ENCODE assay signal across 13 cellular contexts in the genomic region with DNA sequence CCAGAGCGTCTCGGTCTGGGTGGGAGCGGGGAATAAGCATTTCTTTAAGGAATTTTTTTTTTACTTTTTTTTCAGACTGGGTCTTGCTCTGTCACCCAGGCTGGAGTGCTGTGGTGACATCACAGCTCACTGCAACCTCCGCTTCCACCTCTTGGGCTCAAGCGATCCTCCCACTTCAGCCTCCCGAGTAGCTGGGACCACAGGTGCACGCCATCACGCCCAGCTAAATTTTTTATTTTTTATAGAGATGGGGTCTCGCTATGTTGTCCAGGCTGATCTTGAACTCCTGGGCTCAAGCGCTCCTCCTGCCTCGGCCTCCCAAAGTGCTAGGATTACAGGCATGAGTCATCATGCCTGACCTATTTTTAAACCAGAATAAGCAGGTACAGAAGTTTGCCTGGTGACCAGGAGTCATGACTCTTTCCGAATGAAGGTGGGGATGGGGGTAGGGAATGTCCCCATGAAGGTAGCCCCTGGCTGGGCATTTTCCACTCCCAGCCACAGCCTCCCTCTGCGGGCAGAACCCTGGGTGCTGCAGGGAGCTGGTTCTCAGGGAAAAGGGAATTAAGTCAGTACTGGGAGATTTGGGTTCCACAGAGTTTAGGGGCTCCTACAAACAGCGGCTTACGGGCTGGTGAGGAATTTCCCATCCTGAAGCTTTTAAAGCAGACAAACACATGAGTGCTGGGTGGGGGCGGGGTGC. TPM values are rescaled to one million over a fixed set of nuclear protein-coding genes. Genes with fewer than 3 reads are reported as not detected.
DNase-seq lines count a peak whose midpoint lies in the region; ATAC-seq, FAIRE-seq and TF ChIP-seq lines count a peak whose summit lies in the region.
"Had no signal": no experiment of that assay in that cellular context is flagged by ENCODE, and none has a peak within 500 bp of the region (broad histone marks: within the 10 kb centered on the region; RNA-seq: fewer than 3 reads in every experiment).

No MANE protein-coding gene starts in this region.

- H3K4me3 ChIP-seq in HCT116 (replicated peaks in 1 of 2; ENCODE audit: low read depth in 1 of 2, low read length in 2 of 2) (peak overlapping the region; percentile 36 to 53), adipocyte (ENCODE audit: low read length) (peak overlapping the region; percentile 53), HepG2 (replicated peaks in 1 of 3; ENCODE audit: insufficient read depth in 1 of 3, low read depth in 2 of 3, low read length in 3 of 3) (peak overlapping the region; percentile 2 to 64 (median 52)), suprapubic skin (no peak overlapping the region)
- H3K4me3 ChIP-seq: GM12878 had no signal

- no peaks in the 10 kb centered on the region for H4K20me1 ChIP-seq in HCT116 (ENCODE audit: insufficient read depth)
- H4K20me1 ChIP-seq in HepG2 (ENCODE audit: insufficient read depth, low read length), result no peaks in the 10 kb centered on the region

- CTCF ChIA-PET in HCT116 (lab: Charles Lee) (interaction anchor here (0.6 to 1.4 kb wide), 5 partner anchors 21 to 556 kb away, joined by 3 to 6 read pairs (median 3); a partner anchor contains a TSS), HepG2 (lab: Yijun Ruan, JAX; ENCODE audit: low intra/inter-chr PET ratio, low total read pairs) (interaction anchor here (0.8 kb wide), 1 partner anchor 17 kb away, joined by 3 read pairs; no protein-coding TSS in a partner anchor)

- in situ Hi-C loops in HepG2 (cut with HindIII; ENCODE audit: extremely low pct_ligation_motif_present, low pct_unique_long_range_greater_than_20kb), result no loop called here

- POLR2A ChIA-PET in HCT116 (lab: Charles Lee) (interaction anchor here (0.8 to 1.6 kb wide), 2 partner anchors 148 to 190 kb away, joined by 4 to 10 read pairs; a partner anchor contains a TSS), HepG2 (lab: Yijun Ruan, JAX) (interaction anchor here (0.6 to 10.9 kb wide), 28 partner anchors 9 to 248 kb away, joined by 3 to 333 read pairs (median 5); a partner anchor contains a TSS)

- no peaks in the 10 kb centered on the region for H3K27me3 ChIP-seq in HCT116 (ENCODE audit: insufficient read depth, low read length)
- no peaks in the 10 kb centered on the region for H3K27me3 ChIP-seq in adipocyte (replicated peaks; ENCODE audit: control insufficient read depth, insufficient read depth, low read length)
- no peaks in the 10 kb centered on the region for H3K27me3 ChIP-seq in HepG2 (ENCODE audit: control insufficient read depth in 1 of 2, insufficient read depth in 2 of 2, low read length in 2 of 2)
- no peaks in the 10 kb centered on the region for H3K27me3 ChIP-seq in suprapubic skin

- no peak overlapping the region for H3K4me3 Mint-ChIP-seq in immature natural killer cell

- TF ChIP-seq POLR2A in HCT116 (IDR thresholded peaks at IDR 0.05; ENCODE audit: borderline replicate concordance, extremely low read depth, insufficient read depth, insufficient read length), result no peak
- TF ChIP-seq POLR2A in HepG2 (IDR thresholded peaks at IDR 0.05; ENCODE audit: insufficient read depth in 1 of 2, low read depth in 2 of 2, low read length in 2 of 2), result no peak
- TF ChIP-seq POLR2A in suprapubic skin (IDR thresholded peaks at IDR 0.05), result no peak

- WGBS in HepG2 (ENCODE audit: low lambda C conversion rate), result 8% methylated on average over 16 of the region's 16 CpGs
- 86% methylated on average over 16 of the region's 16 CpGs for WGBS in suprapubic skin

- no peaks in the 10 kb centered on the region for H3K9me2 ChIP-seq in HCT116 (ENCODE audit: insufficient read depth)

- no peaks in the 10 kb centered on the region for H3K9me3 Mint-ChIP-seq in immature natural killer cell

- RAD21 ChIA-PET in HCT116 (lab: Charles Lee; ENCODE audit: low non-redundant PET in 1 of 2, low total read pairs in 2 of 2, uncharacterized antibody in 2 of 2, unreplicated experiment in 2 of 2), result no interaction called here

- H3K9me3 ChIP-seq in HCT116 (ENCODE audit: control insufficient read depth in 1 of 2, insufficient read depth in 1 of 2, low read depth in 1 of 2, low read length in 2 of 2) (no peaks in the 10 kb centered on the region), adipocyte (ENCODE audit: control insufficient read depth, low read length) (no peaks in the 10 kb centered on the region), HepG2 (ENCODE audit: low read length) (no peaks in the 10 kb centered on the region), suprapubic skin (no peaks in the 10 kb centered on the region)

- ATAC-seq in HCT116 (peak; percentile 24), HepG2 (no peak)
- ATAC-seq: GM12878 had no signal

- no peaks in the 10 kb centered on the region for H3K36me3 ChIP-seq in HCT116 (ENCODE audit: control insufficient read depth in 1 of 2, insufficient read depth in 2 of 2, low read length in 2 of 2)
- peaks cover 6% of the 10 kb centered on the region for H3K36me3 ChIP-seq in adipocyte (ENCODE audit: control insufficient read depth, insufficient read depth, low read length, severe bottlenecking)
- H3K36me3 ChIP-seq in HepG2 (replicated peaks in 1 of 2; ENCODE audit: control insufficient read depth in 1 of 2, insufficient read depth in 2 of 2, low read length in 2 of 2), result no peaks in the 10 kb centered on the region
- no peaks in the 10 kb centered on the region for H3K36me3 ChIP-seq in suprapubic skin

- H3K27ac ChIP-seq in HCT116 (ENCODE audit: low read depth, low read length), result peak overlapping the region; percentile 85
- peak overlapping the region; percentile 90 for H3K27ac ChIP-seq in HepG2 (ENCODE audit: extremely low read length, insufficient read depth, low read length)
- H3K27ac ChIP-seq in suprapubic skin, result peak overlapping the region; percentile 31

- TF ChIP-seq EP300 in HepG2 (IDR thresholded peaks at IDR 0.05; ENCODE audit: low read depth in 2 of 2, low read length in 2 of 2), result no peak
- no peak for TF ChIP-seq EP300 in HepG2 (CRISPR knock-in tag; IDR thresholded peaks at IDR 0.05; ENCODE audit: borderline replicate concordance)
- no peak for TF ChIP-seq EP300 in suprapubic skin (IDR thresholded peaks at IDR 0.05)

- DNase-seq in HCT116 (ENCODE audit: low read depth, low spot score) (peak; percentile 39), adipocyte (ENCODE audit: low read depth) (peak; percentile 39), HepG2 (ENCODE audit: low spot score) (peak; percentile 82), suprapubic skin (ENCODE audit: low spot score in 2 of 2) (no peak), immature natural killer cell (no peak), GM19239 (ENCODE audit: insufficient read length, low spot score) (no peak), GM03348 (ENCODE audit: low spot score) (no peak)
- DNase-seq: activated CD4-positive, CD25-positive, alpha-beta regulatory T cell; activated T-cell treated with anti-CD3 and anti-CD28 coated beads, Interleukin-2, amount 50 U/mL, for 1 hour; midbrain; NCI-H1694 treated with DMSO at 0.1 percent for 48 hours; NCI-H82 had no signal

- H3K4me2 ChIP-seq in HCT116 (ENCODE audit: low read length), result peak overlapping the region; percentile 84
- peak overlapping the region; percentile 88 for H3K4me2 ChIP-seq in HepG2 (ENCODE audit: low read depth, low read length)

- H3K9ac ChIP-seq in HCT116 (ENCODE audit: low read length) (peak overlapping the region; percentile 51), adipocyte (ENCODE audit: low read length) (peak overlapping the region; percentile 74), HepG2 (ENCODE audit: insufficient read depth, low read depth, low read length) (peak overlapping the region; percentile 73)

- peaks cover 2 to 5% (median 4%) of the 10 kb centered on the region in 3 donors for H3K27me3 Mint-ChIP-seq in immature natural killer cell (ENCODE audit: low read depth in 3 of 3)

- no peak overlapping the region for H3K27ac Mint-ChIP-seq in immature natural killer cell

- TF ChIP-seq CTCF in HCT116 (IDR thresholded peaks at IDR 0.05 in 2 of 3, conservative IDR thresholded peaks at IDR 0.05 in 1 of 3; ENCODE audit: borderline replicate concordance in 1 of 3, insufficient read depth in 1 of 3, low read depth in 2 of 3, low read length in 2 of 3) (0 out of 6 replicates have a peak, but pooled peaks of 1 of the 3 experiments have one; percentile 3), HepG2 (CRISPR knock-in tag; IDR thresholded peaks at IDR 0.05) (no peak), suprapubic skin (IDR thresholded peaks at IDR 0.05) (no peak)

- intact Hi-C loops in HCT116 (cut with micrococcal nuclease), result loop anchor here (5.0 kb wide), 2 partner anchors 70 to 135 kb away; no protein-coding TSS in a partner anchor
- intact Hi-C loops in HepG2 (cut with micrococcal nuclease; ENCODE audit: unreplicated experiment), result loop anchor here (2.0 to 5.0 kb wide), 2 partner anchors 17 to 245 kb away; no protein-coding TSS in a partner anchor

- 0 out of 2 replicates have a peak, but pooled peaks cover 5% of the 10 kb centered on the region for H3K79me2 ChIP-seq in HCT116 (ENCODE audit: insufficient read depth, low read length)
- H3K79me2 ChIP-seq in HepG2 (ENCODE audit: insufficient read depth, low read length), result peaks cover 16% of the 10 kb centered on the region

- BruUV-seq in HCT116 (replicated peaks; lab: Mats Ljungman, UMichigan) (no TSS peak), HepG2 (replicated peaks; lab: Mats Ljungman, UMichigan) (no TSS peak)

- H3K36me3 Mint-ChIP-seq in immature natural killer cell, result no peaks in the 10 kb centered on the region

- peak; percentile 32 for FAIRE-seq in HepG2 (lab: Jason Lieb, UNC)
- FAIRE-seq in GM19239 (lab: Jason Lieb, UNC), result no peak
- FAIRE-seq: GM12878 had no signal

- peaks cover 3 to 6% of the 10 kb centered on the region in 2 donors for H3K4me1 Mint-ChIP-seq in immature natural killer cell

- H2AFZ ChIP-seq in HCT116 (ENCODE audit: low read depth, low read length, poor library complexity, severe bottlenecking), result no peak overlapping the region
- no peak overlapping the region for H2AFZ ChIP-seq in HepG2 (ENCODE audit: low read length)

- no peak for TF ChIP-seq RAD21 in HCT116 (IDR thresholded peaks at IDR 0.05; ENCODE audit: low read depth)
- TF ChIP-seq RAD21 in HepG2 (CRISPR knock-in tag; IDR thresholded peaks at IDR 0.05), result no peak

- H3K4me1 ChIP-seq in HCT116 (ENCODE audit: control insufficient read depth in 1 of 2, insufficient read depth in 2 of 2, low read length in 2 of 2) (peaks cover 70 to 78% of the 10 kb centered on the region in 2 experiments), adipocyte (ENCODE audit: control insufficient read depth, insufficient read depth, low read length) (peaks cover 42% of the 10 kb centered on the region), HepG2 (ENCODE audit: insufficient read depth, low read length) (peaks cover 81% of the 10 kb centered on the region), suprapubic skin (peaks cover 36% of the 10 kb centered on the region)

RNA-seq across cellular contexts. Expression of a gene that starts 48.3 kb away (rescaled TPM):
- 31.1 TPM for total RNA-seq in HCT116 (2021; ENCODE audit: unreplicated experiment)
- 13.4 and 16.6 TPM in 2 replicates for polyA plus RNA-seq in HCT116 (2012)
- total RNA-seq in HepG2 (2016; rRNA removed; fragmentation: Illumina TruSeq; extraction: Trizol), result 24.7 and 24.9 TPM in 2 replicates
- 4.0 and 5.5 TPM in 2 replicates for total RNA-seq in HepG2 (2016; cell fraction: cytosol; rRNA removed; fragmentation: Illumina TruSeq; extraction: Trizol; ENCODE audit: low read depth)
- total RNA-seq in HepG2 (2016; cell fraction: insoluble cytoplasmic fraction; rRNA removed; fragmentation: Illumina TruSeq; extraction: Trizol), result 22.2 and 25.3 TPM in 2 replicates
- 15.6 and 15.7 TPM in 2 replicates for total RNA-seq in HepG2 (2016; cell fraction: membrane; rRNA removed; fragmentation: Illumina TruSeq; extraction: Trizol)
- 18.9 and 20.0 TPM in 2 replicates for total RNA-seq in HepG2 (2016; cell fraction: nucleus; rRNA removed; fragmentation: Illumina TruSeq; extraction: Trizol)
- polyA plus RNA-seq in HepG2 (2011; rRNA removed), result 14.9 and 18.6 TPM in 2 replicates
- polyA plus RNA-seq in HepG2 (2011; cell fraction: cytosol; rRNA removed), result 10.0 and 12.5 TPM in 2 replicates
- 35.5 and 43.5 TPM in 2 replicates for polyA plus RNA-seq in HepG2 (2011; cell fraction: nucleus; rRNA removed)
- polyA plus RNA-seq in HepG2 (2012), result 20.5 and 25.8 TPM in 2 replicates
- polyA plus RNA-seq in HepG2 (2016; cell fraction: cytosol; fragmentation: Illumina TruSeq; extraction: Trizol; ENCODE audit: low read depth), result 3.1 and 3.8 TPM in 2 replicates
- 10.7 and 16.1 TPM in 2 replicates for polyA plus RNA-seq in HepG2 (2016; cell fraction: insoluble cytoplasmic fraction; fragmentation: Illumina TruSeq; extraction: Trizol; ENCODE audit: low read depth)
- 8.3 and 8.6 TPM in 2 replicates for polyA plus RNA-seq in HepG2 (2016; cell fraction: membrane; fragmentation: Illumina TruSeq; extraction: Trizol; ENCODE audit: low read depth)
- polyA plus RNA-seq in HepG2 (2016; cell fraction: nucleus; fragmentation: Illumina TruSeq; extraction: Trizol; ENCODE audit: insufficient read depth, low read depth), result 19.8 and 20.3 TPM in 2 replicates
- polyA minus RNA-seq in HepG2 (2011; rRNA and poly(A)+ RNA removed; ENCODE audit: low replicate concordance), result 7.0 and 54.0 TPM in 2 replicates
- 16.7 and 20.3 TPM in 2 replicates for polyA minus RNA-seq in HepG2 (2011; cell fraction: cytosol; rRNA and poly(A)+ RNA removed)
- polyA minus RNA-seq in HepG2 (2011; cell fraction: nucleus; rRNA and poly(A)+ RNA removed), result 27.6 and 28.5 TPM in 2 replicates
- total RNA-seq in suprapubic skin, result 10 to 100 TPM; 18.6 to 33.6 (median 22.7) TPM
- polyA plus RNA-seq in immature natural killer cell, result under 1 TPM in 1 of 3 donors, not detected in 2; 0.27 TPM

RNA-seq across cellular contexts. Expression of a gene that starts 49.1 kb away (rescaled TPM):
- total RNA-seq in HCT116 (2021; ENCODE audit: unreplicated experiment) (10.3 TPM), HepG2 (2016; rRNA removed; fragmentation: Illumina TruSeq; extraction: Trizol) (3.8 and 5.5 TPM in 2 replicates), suprapubic skin (1 to 10 TPM; 1.2 to 4.4 (median 2.9) TPM)
- polyA plus RNA-seq in HCT116 (2012), result 3.4 and 3.6 TPM in 2 replicates
- 46.8 and 47.3 TPM in 2 replicates for total RNA-seq in HepG2 (2016; cell fraction: cytosol; rRNA removed; fragmentation: Illumina TruSeq; extraction: Trizol; ENCODE audit: low read depth)
- total RNA-seq in HepG2 (2016; cell fraction: insoluble cytoplasmic fraction; rRNA removed; fragmentation: Illumina TruSeq; extraction: Trizol), result 2.3 and 7.7 TPM in 2 replicates
- 11.8 and 13.0 TPM in 2 replicates for total RNA-seq in HepG2 (2016; cell fraction: membrane; rRNA removed; fragmentation: Illumina TruSeq; extraction: Trizol)
- 6.5 and 8.4 TPM in 2 replicates for total RNA-seq in HepG2 (2016; cell fraction: nucleus; rRNA removed; fragmentation: Illumina TruSeq; extraction: Trizol)
- polyA plus RNA-seq in HepG2 (2011; rRNA removed) (4.1 and 4.8 TPM in 2 replicates), immature natural killer cell (not detected)
- 1.4 TPM in 2 replicates for polyA plus RNA-seq in HepG2 (2011; cell fraction: cytosol; rRNA removed)
- 17.6 and 21.2 TPM in 2 replicates for polyA plus RNA-seq in HepG2 (2011; cell fraction: nucleus; rRNA removed)
- 2.2 and 4.3 TPM in 2 replicates for polyA plus RNA-seq in HepG2 (2012)
- 0.32 and 0.43 TPM in 2 replicates for polyA plus RNA-seq in HepG2 (2016; cell fraction: cytosol; fragmentation: Illumina TruSeq; extraction: Trizol; ENCODE audit: low read depth)
- polyA plus RNA-seq in HepG2 (2016; cell fraction: insoluble cytoplasmic fraction; fragmentation: Illumina TruSeq; extraction: Trizol; ENCODE audit: low read depth), result 2.2 and 2.4 TPM in 2 replicates
- polyA plus RNA-seq in HepG2 (2016; cell fraction: membrane; fragmentation: Illumina TruSeq; extraction: Trizol; ENCODE audit: low read depth), result 0.74 and 0.84 TPM in 2 replicates
- 19.3 and 21.2 TPM in 2 replicates for polyA plus RNA-seq in HepG2 (2016; cell fraction: nucleus; fragmentation: Illumina TruSeq; extraction: Trizol; ENCODE audit: insufficient read depth, low read depth)
- polyA minus RNA-seq in HepG2 (2011; rRNA and poly(A)+ RNA removed; ENCODE audit: low replicate concordance), result 3.0 and 3.8 TPM in 2 replicates
- polyA minus RNA-seq in HepG2 (2011; cell fraction: cytosol; rRNA and poly(A)+ RNA removed), result 1.8 and 4.1 TPM in 2 replicates
- polyA minus RNA-seq in HepG2 (2011; cell fraction: nucleus; rRNA and poly(A)+ RNA removed), result 7.0 and 8.0 TPM in 2 replicates

Comparison
In these comparisons a context has a peak if more than half of its experiments do, and no peak if none do; other contexts are left out.
1. DNase-seq: peak in HCT116 (single experiment), adipocyte (single experiment) and HepG2 (single experiment); none in suprapubic skin (0 of 2), immature natural killer cell (0 of 3), GM19239 (single experiment) and GM03348 (single experiment).
2. H3K27ac ChIP-seq: peak in every context shown above with its lines; median percentile 90 in HepG2; 85 in HCT116; 31 in suprapubic skin.
3. Peak in every context shown above with its lines, with median percentiles within 50 percentile points of each other: H3K9ac ChIP-seq.